Comparison of ENCODE assay signal across 35 cellular contexts in genomic region chr13:22936228-22936627, GRCh38.
"Had no signal": no experiment of that assay in that cellular context is flagged by ENCODE, and none has a peak within 500 bp of the region (broad histone marks: within the 10 kb centered on the region; RNA-seq: fewer than 3 reads in every experiment).

No MANE protein-coding gene starts in this region.

- H3K36me3 Mint-ChIP-seq: activated CD4-positive, alpha-beta memory T cell treated with anti-CD3 and anti-CD28 coated beads for 36 hours; activated naive CD8-positive, alpha-beta T cell treated with anti-CD3 and anti-CD28 coated beads for 36 hours had no signal

- H3K36me3 ChIP-seq: brain microvascular endothelial cell, Peyer's patch, SJSA1 had no signal

- H3K4me1 ChIP-seq: Peyer's patch, SJSA1 had no signal

- H3K27ac Mint-ChIP-seq: activated B cell treated with CpG ODN at 0.5 μM for 24 hours; activated CD4-positive, alpha-beta memory T cell treated with anti-CD3 and anti-CD28 coated beads for 36 hours; activated naive CD8-positive, alpha-beta T cell treated with anti-CD3 and anti-CD28 coated beads for 36 hours had no signal

- H3K9me3 ChIP-seq: Peyer's patch, SJSA1 had no signal

- H3K4me3 ChIP-seq: Peyer's patch, SJSA1 had no signal

- ATAC-seq: activated T-cell treated with anti-CD3 and anti-CD28 coated beads, Interleukin-2, amount 50 U/mL, for 4 hours; PC-3 had no signal

- H3K9me3 Mint-ChIP-seq: activated B cell treated with CpG ODN at 0.5 μM for 24 hours; activated CD4-positive, alpha-beta memory T cell treated with anti-CD3 and anti-CD28 coated beads for 36 hours; activated naive CD8-positive, alpha-beta T cell treated with anti-CD3 and anti-CD28 coated beads for 36 hours; activated T-cell treated with anti-CD3 and anti-CD28 coated beads, Interleukin-2, amount 50 U/mL, for 4 hours had no signal

- H3K27me3 ChIP-seq: brain microvascular endothelial cell, Peyer's patch, SJSA1 had no signal

- DNase-seq: activated B cell treated with CpG ODN at 0.5 μM for 24 hours; activated CD4-positive, alpha-beta memory T cell treated with anti-CD3 and anti-CD28 coated beads for 36 hours; activated CD4-positive, alpha-beta T cell treated with anti-CD3 and anti-CD28 coated beads for 4 hours; activated CD4-positive, alpha-beta T cell treated with anti-CD3 and anti-CD28 coated beads, Interleukin-2, amount 50 U/mL, for 1 hour; activated CD4-positive, CD25-positive, alpha-beta regulatory T cell treated with anti-CD3 and anti-CD28 coated beads, Interleukin-2, amount 50 U/mL, for 72 hours; activated CD8-positive, alpha-beta memory T cell treated with anti-CD3 and anti-CD28 coated beads, Interleukin-2, amount 50 U/mL, for 4 hours; activated effector memory CD4-positive, alpha-beta T cell treated with Interleukin-2 at 50 U/mL for 16 hours; activated naive CD4-positive, alpha-beta T cell treated with anti-CD3 and anti-CD28 coated beads, Interleukin-2, amount 50 U/mL, for 16 hours; activated naive CD8-positive, alpha-beta T cell treated with anti-CD3 and anti-CD28 coated beads for 36 hours; activated T-cell treated with anti-CD3 and anti-CD28 coated beads for 4 hours; activated T-cell treated with anti-CD3 and anti-CD28 coated beads, Interleukin-2, amount 50 U/mL, for 4 hours; amniotic stem cell; aorta; brain microvascular endothelial cell; central memory CD4-positive, alpha-beta T cell; MM.1S; NCI-H1092 treated with DMSO at 0.1 percent for 48 hours; NCI-H146; NCI-H187; NCI-H2029 treated with DMSO at 0.1 percent for 48 hours; NCI-H226; NCI-H446 treated with DMSO at 0.1 percent for 48 hours; NCI-H69; NK-92 treated with Interleukin-12 subunit alpha and Interleukin-12 subunit beta, amount 100 ng/mL, for 24 hours; PC-3; Peyer's patch; RPMI8226; SHP77 treated with DMSO at 0.1 percent for 48 hours; SW 1271; T-helper 1 cell; T-helper 2 cell; T-helper 9 cell had no signal

- H3K27me3 Mint-ChIP-seq: activated B cell treated with CpG ODN at 0.5 μM for 24 hours; activated CD4-positive, alpha-beta memory T cell treated with anti-CD3 and anti-CD28 coated beads for 36 hours; activated naive CD8-positive, alpha-beta T cell treated with anti-CD3 and anti-CD28 coated beads for 36 hours had no signal

- H3K27ac ChIP-seq: brain microvascular endothelial cell, Peyer's patch, SJSA1, VCaP had no signal

- H3K4me1 Mint-ChIP-seq: activated B cell treated with CpG ODN at 0.5 μM for 24 hours; activated naive CD8-positive, alpha-beta T cell treated with anti-CD3 and anti-CD28 coated beads for 36 hours had no signal

- H3K4me3 Mint-ChIP-seq: activated B cell treated with CpG ODN at 0.5 μM for 24 hours; activated CD4-positive, alpha-beta memory T cell treated with anti-CD3 and anti-CD28 coated beads for 36 hours; activated naive CD8-positive, alpha-beta T cell treated with anti-CD3 and anti-CD28 coated beads for 36 hours; activated T-cell treated with anti-CD3 and anti-CD28 coated beads, Interleukin-2, amount 50 U/mL, for 4 hours had no signal

- FAIRE-seq: colon had no signal
